Comparison of ENCODE assay signal across 9 cellular contexts in the genomic region with DNA sequence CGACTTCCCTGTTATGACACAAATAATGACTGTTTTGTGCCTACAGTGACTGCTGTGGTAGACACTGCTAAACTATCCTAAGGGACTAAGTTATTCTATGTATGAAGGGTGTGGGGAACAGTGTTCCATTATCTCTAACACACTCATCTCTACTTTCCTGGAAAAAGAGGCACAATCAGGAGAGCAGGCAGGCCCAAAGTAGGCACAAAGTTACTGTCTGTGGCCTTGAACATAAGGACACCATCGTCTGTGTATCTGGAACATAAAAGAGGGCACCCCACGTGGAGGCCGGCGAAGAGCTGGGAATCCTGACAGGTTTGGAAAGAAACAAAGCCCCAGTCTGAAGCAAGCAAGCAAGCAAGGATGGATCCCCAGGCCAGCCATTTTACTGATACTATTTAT. TPM values are rescaled to one million over a fixed set of nuclear protein-coding genes. Genes with fewer than 3 reads are reported as not detected.
DNase-seq lines count a peak whose midpoint lies in the region; ATAC-seq and TF ChIP-seq lines count a peak whose summit lies in the region.
"Had no signal": no experiment of that assay in that cellular context is flagged by ENCODE, and none has a peak within 500 bp of the region (broad histone marks: within the 10 kb centered on the region; RNA-seq: fewer than 3 reads in every experiment).

No MANE protein-coding gene starts in this region.

- WGBS in psoas muscle, 3 donors, result 22 to 53% (median 28%) methylated on average over 5 of the region's 5 CpGs

- peaks cover 6% of the 10 kb centered on the region for H3K27me3 Mint-ChIP-seq in T-helper 2 cell treated with Interferon-gamma antibody and Interleukin-4, amounts not matched to agents 5 μg/mL and 100 μg/mL, for 36 hours (ENCODE audit: low read depth)

- peaks cover 23% of the 10 kb centered on the region for H3K4me1 Mint-ChIP-seq in T-helper 2 cell treated with Interferon-gamma antibody and Interleukin-4, amounts not matched to agents 5 μg/mL and 100 μg/mL, for 36 hours (ENCODE audit: low read depth)

- no peak for TF ChIP-seq CTCF in psoas muscle (IDR thresholded peaks at IDR 0.05)

- no peak overlapping the region for H3K27ac Mint-ChIP-seq in T-helper 2 cell treated with Interferon-gamma antibody and Interleukin-4, amounts not matched to agents 5 μg/mL and 100 μg/mL, for 36 hours

- H3K9me3 ChIP-seq in endocrine pancreas (ENCODE audit: control insufficient read depth, low read length) (no peaks in the 10 kb centered on the region), psoas muscle (no peaks in the 10 kb centered on the region)
- H3K9me3 ChIP-seq: vagina had no signal

- no peaks in the 10 kb centered on the region for H3K36me3 ChIP-seq in endocrine pancreas (ENCODE audit: control insufficient read depth, insufficient read depth, low read length)
- peaks cover 0 to 30% of the 10 kb centered on the region in 2 donors for H3K36me3 ChIP-seq in psoas muscle (ENCODE audit: insufficient read depth in 1 of 2, low read depth in 1 of 2)

- no peak overlapping the region for H3K9ac ChIP-seq in endocrine pancreas (ENCODE audit: control insufficient read depth, insufficient read depth, low read length)

- peak overlapping the region; percentile 83 for H3K4me3 Mint-ChIP-seq in T-helper 2 cell treated with Interferon-gamma antibody and Interleukin-4, amounts not matched to agents 5 μg/mL and 100 μg/mL, for 36 hours

- DNase-seq in T-helper 2 cell treated with Interferon-gamma antibody and Interleukin-4, amounts not matched to agents 5 μg/mL and 100 μg/mL, for 36 hours (ENCODE audit: low spot score), result no peak
- DNase-seq in T-helper 2 cell (no peak), OCI-M1 (lab: John Stamatoyannopoulos, UW) (peak; percentile 64), psoas muscle (no peak), cerebellar nuclear complex (lab: John Stamatoyannopoulos, UW) (no peak), DMS153 (lab: John Stamatoyannopoulos, UW) (no peak)

- H3K36me3 Mint-ChIP-seq in T-helper 2 cell treated with Interferon-gamma antibody and Interleukin-4, amounts not matched to agents 5 μg/mL and 100 μg/mL, for 36 hours (ENCODE audit: low read depth), result no peaks in the 10 kb centered on the region

- peaks cover 10% of the 10 kb centered on the region for H3K4me1 ChIP-seq in endocrine pancreas (ENCODE audit: control insufficient read depth, insufficient read depth, low read length)
- peaks cover 37% of the 10 kb centered on the region for H3K4me1 ChIP-seq in psoas muscle

- intact Hi-C loops in psoas muscle (cut with DNase I), result loop anchor here (2.0 to 10.0 kb wide), 5 partner anchors 39 to 159 kb away; partner anchors contain the start of gene AP2M1 (in 1 of the 2)

- ATAC-seq in psoas muscle, result peak in 2 of 4 donors; percentile 6 to 13
- no peak for ATAC-seq in GM19035 (IDR thresholded peaks at IDR 0.05; ENCODE audit: unreplicated experiment)

- H3K27me3 ChIP-seq in endocrine pancreas (ENCODE audit: control insufficient read depth, insufficient read depth, low read length), result no peaks in the 10 kb centered on the region
- H3K27me3 ChIP-seq in psoas muscle (ENCODE audit: insufficient read depth in 3 of 3, low read length in 2 of 3), result no peaks in the 10 kb centered on the region
- H3K27me3 ChIP-seq: vagina had no signal

- H3K4me3 ChIP-seq in endocrine pancreas (ENCODE audit: control insufficient read depth, insufficient read depth, low read length), result peak overlapping the region; percentile 44
- H3K4me3 ChIP-seq in psoas muscle, result peak overlapping the region; percentile 96

- no peaks in the 10 kb centered on the region for H3K9me3 Mint-ChIP-seq in T-helper 2 cell treated with Interferon-gamma antibody and Interleukin-4, amounts not matched to agents 5 μg/mL and 100 μg/mL, for 36 hours

- peak overlapping the region; percentile 89 for H3K27ac ChIP-seq in psoas muscle

RNA-seq across cellular contexts. Expression of gene ABCC5, which starts 1.5 kb away (rescaled TPM):
- 10 to 100 TPM; 34.4 to 94.2 (median 55.6) TPM for total RNA-seq in psoas muscle
- 10 to 100 TPM; 24.5 to 70.9 (median 61.1) TPM for polyA plus RNA-seq in psoas muscle

RNA-seq across cellular contexts. Expression of gene HTR3D, which starts 15.4 kb away (rescaled TPM):
- not detected for total RNA-seq in psoas muscle
- polyA plus RNA-seq in psoas muscle, result not detected
- total RNA-seq: vagina had no signal

RNA-seq across cellular contexts. Expression of gene HTR3C, which starts 36.7 kb away (rescaled TPM):
- total RNA-seq in psoas muscle, result not detected
- not detected for polyA plus RNA-seq in psoas muscle
- total RNA-seq: vagina had no signal
